9 cellular contexts compared by ENCODE assay signal in the genomic region with DNA sequence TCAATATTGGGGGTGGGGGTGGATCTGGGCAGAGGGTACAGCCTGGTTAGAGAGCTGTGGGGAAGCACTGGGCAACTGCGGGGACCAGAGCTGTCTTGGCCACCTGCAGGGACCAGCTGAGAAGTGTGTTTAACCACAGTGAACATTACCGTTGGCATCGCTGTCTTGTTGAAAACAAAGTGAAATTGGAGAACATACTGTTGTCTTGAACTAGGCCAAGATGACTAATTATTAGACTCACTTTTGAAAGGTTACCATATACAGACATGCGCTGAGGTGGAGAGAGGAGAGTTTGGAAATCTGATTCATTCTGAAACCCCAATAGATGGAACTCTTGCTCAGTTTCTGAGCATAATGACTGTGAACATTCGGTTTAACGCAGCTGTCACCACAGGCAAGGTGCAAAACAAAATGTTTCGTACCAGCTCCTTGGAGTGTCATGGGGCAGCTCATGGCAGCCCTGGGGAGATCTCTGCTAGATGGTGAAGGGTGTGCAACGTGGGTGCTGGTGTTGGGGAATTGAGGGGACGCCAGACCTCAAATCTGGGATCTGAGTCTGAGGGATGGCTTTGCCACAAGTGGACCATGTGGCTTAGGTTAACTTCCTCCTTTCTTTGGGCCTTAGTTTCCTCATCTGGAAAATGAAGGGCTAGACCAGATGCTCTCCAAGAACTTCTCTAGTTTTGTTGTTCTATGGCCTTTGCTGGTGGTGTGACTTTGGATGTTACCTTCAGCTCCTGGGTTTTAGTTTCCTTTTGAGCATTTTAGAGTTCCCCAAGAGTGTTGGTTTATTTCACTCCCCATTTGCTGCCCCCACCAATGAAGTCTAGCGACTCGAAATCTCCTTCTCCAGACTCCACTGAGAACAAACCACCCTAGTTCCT. TPM values are rescaled to one million over a fixed set of nuclear protein-coding genes. Genes with fewer than 3 reads are reported as not detected.
DNase-seq lines count a peak whose midpoint lies in the region; ATAC-seq and TF ChIP-seq lines count a peak whose summit lies in the region.
"Had no signal": no experiment of that assay in that cellular context is flagged by ENCODE, and none has a peak within 500 bp of the region (broad histone marks: within the 10 kb centered on the region; RNA-seq: fewer than 3 reads in every experiment).

No MANE protein-coding gene starts in this region.

- TF ChIP-seq RAD21 in SK-N-SH (IDR thresholded peaks at IDR 0.05; ENCODE audit: low read length), result no peak

- TF ChIP-seq CTCF in AG09309 (IDR thresholded peaks at IDR 0.05; ENCODE audit: control insufficient read depth, insufficient read depth, low read depth, low read length, missing control alignments) (no peak), SK-N-SH (IDR thresholded peaks at IDR 0.05) (no peak), epithelial cell of proximal tubule (conservative IDR thresholded peaks at IDR 0.05; ENCODE audit: low read depth, low read length) (peak; percentile 5)

- TF ChIP-seq EP300 in SK-N-SH (IDR thresholded peaks at IDR 0.05; ENCODE audit: borderline replicate concordance in 1 of 2, low read depth in 1 of 2, low read length in 1 of 2), result peak in 1 of 2 experiments; percentile 25; a peak in 1 of 4 replicates

- POLR2A ChIA-PET in SK-N-SH (lab: Yijun Ruan, JAX), result no interaction called here

- H3K9ac ChIP-seq in SK-N-SH (no peak overlapping the region), stomach smooth muscle (ENCODE audit: low read length in 2 of 2) (peak overlapping the region in 1 of 2 donors; percentile 36)

- ATAC-seq in GM19023 (IDR thresholded peaks at IDR 0.05; ENCODE audit: unreplicated experiment), result peak; percentile 75
- peak; percentile 68 for ATAC-seq in HG03097 (IDR thresholded peaks at IDR 0.05; ENCODE audit: low FRiP score, unreplicated experiment)
- ATAC-seq: HCT116 had no signal

- H3K4me2 ChIP-seq in SK-N-SH, result no peak overlapping the region

- no peak overlapping the region for H2AFZ ChIP-seq in SK-N-SH (ENCODE audit: low read depth)

- H3F3A ChIP-seq in SK-N-SH (replicated peaks; ENCODE audit: insufficient read depth), result peaks cover 6% of the 10 kb centered on the region

- H3K79me2 ChIP-seq in SK-N-SH (ENCODE audit: insufficient read depth), result no peaks in the 10 kb centered on the region

- 72% methylated on average over 11 of the region's 11 CpGs for WGBS in SK-N-SH (ENCODE audit: low lambda C conversion rate)

- H4K20me1 ChIP-seq in SK-N-SH (ENCODE audit: insufficient read depth), result no peaks in the 10 kb centered on the region

- DNase-seq in AG09309 (ENCODE audit: low read depth) (peak; percentile 62), SK-N-SH (no peak), epithelial cell of proximal tubule (ENCODE audit: low read depth) (peak; percentile 63), substantia nigra (lab: John Stamatoyannopoulos, UW) (no peak), COLO668 (lab: John Stamatoyannopoulos, UW; ENCODE audit: unreplicated experiment) (no peak)

- H3K9me3 ChIP-seq in SK-N-SH, result no peaks in the 10 kb centered on the region
- H3K9me3 ChIP-seq in stomach smooth muscle (ENCODE audit: control insufficient read depth in 2 of 2, low read length in 2 of 2), result no peaks in the 10 kb centered on the region

- CTCF ChIA-PET in SK-N-SH (lab: Yijun Ruan, JAX), result interaction anchor here (0.8 to 9.9 kb wide), 15 partner anchors 11 to 343 kb away, joined by 3 to 134 read pairs (median 7); no protein-coding TSS in a partner anchor

- H3K27me3 ChIP-seq in SK-N-SH (ENCODE audit: insufficient read depth) (no peaks in the 10 kb centered on the region), stomach smooth muscle (ENCODE audit: control insufficient read depth in 1 of 2, insufficient read depth in 2 of 2, low read length in 2 of 2) (peaks cover 2 to 3% of the 10 kb centered on the region in 2 donors)

- H3K9me2 ChIP-seq in SK-N-SH, result no peaks in the 10 kb centered on the region

- no peak overlapping the region for H3K4me3 ChIP-seq in AG09309 (ENCODE audit: control insufficient read depth, low read depth, low read length)
- H3K4me3 ChIP-seq in SK-N-SH (ENCODE audit: low read depth in 2 of 2, low read length in 1 of 2), result no peak overlapping the region
- no peak overlapping the region for H3K4me3 ChIP-seq in epithelial cell of proximal tubule (ENCODE audit: low read depth, low read length)
- no peak overlapping the region for H3K4me3 ChIP-seq in stomach smooth muscle (ENCODE audit: low read length in 2 of 2)

- H3K36me3 ChIP-seq in SK-N-SH (replicated peaks in 1 of 2; ENCODE audit: control insufficient read depth in 1 of 2, insufficient read depth in 2 of 2, low read length in 1 of 2) (no peaks in the 10 kb centered on the region), stomach smooth muscle (ENCODE audit: control insufficient read depth in 2 of 2, insufficient read depth in 2 of 2, low read length in 2 of 2) (no peaks in the 10 kb centered on the region)

- H3K27ac ChIP-seq in SK-N-SH (ENCODE audit: low read depth in 2 of 2, low read length in 1 of 2), result no peak overlapping the region
- peak overlapping the region; percentile 67 for H3K27ac ChIP-seq in stomach smooth muscle (ENCODE audit: low read length)
- no peak overlapping the region for H3K27ac ChIP-seq in substantia nigra (ENCODE audit: low read depth, low read length, poor library complexity, severe bottlenecking)

- H3K4me1 ChIP-seq in SK-N-SH (ENCODE audit: control insufficient read depth in 1 of 2, insufficient read depth in 2 of 2, low read depth in 1 of 2, low read length in 1 of 2), result peaks cover 0 to 6% of the 10 kb centered on the region in 2 experiments; a peak in 1 of 4 replicates
- peaks cover 11% of the 10 kb centered on the region for H3K4me1 ChIP-seq in stomach smooth muscle (ENCODE audit: control insufficient read depth, insufficient read depth, low read length)

TF ChIP-seq in SK-N-SH, 30 proteins besides CTCF, POLR2A, EP300 and RAD21:
- TF ChIP-seq GATA2 (CRISPR knock-in tag; IDR thresholded peaks at IDR 0.05), result no peak
- TF ChIP-seq PBX3 (IDR thresholded peaks at IDR 0.05), result peak; percentile 46
- peak; percentile 74 for TF ChIP-seq TCF12 (IDR thresholded peaks at IDR 0.05)
- TF ChIP-seq NRF1 (IDR thresholded peaks at IDR 0.05; ENCODE audit: low read depth, low read length), result no peak
- TF ChIP-seq RXRA (IDR thresholded peaks at IDR 0.05; ENCODE audit: borderline replicate concordance, low read depth), result peak; percentile 54; the same call in 1 of the 2 replicates
- TF ChIP-seq FOSL2 (IDR thresholded peaks at IDR 0.05; ENCODE audit: borderline replicate concordance, low read depth), result no peak
- TF ChIP-seq NFIC (IDR thresholded peaks at IDR 0.05; ENCODE audit: borderline replicate concordance), result peak; percentile 50
- TF ChIP-seq POLR2AphosphoS5 (IDR thresholded peaks at IDR 0.05; ENCODE audit: low read depth, low read length), result peak; percentile 26; the same call in 1 of the 2 replicates
- TF ChIP-seq USF1 (IDR thresholded peaks at IDR 0.05; ENCODE audit: borderline replicate concordance, low read depth), result no peak
- no peak for TF ChIP-seq RCOR1 (IDR thresholded peaks at IDR 0.05; ENCODE audit: low read length)

RNA-seq across cellular contexts. Expression of gene GTSF1L, which starts 24.6 kb away (rescaled TPM):
- polyA plus RNA-seq in SK-N-SH (2012; rRNA removed), result not detected in 2 replicates
- polyA plus RNA-seq in SK-N-SH (2012; cell fraction: cytosol; rRNA removed), result not detected in 2 replicates
- polyA plus RNA-seq in SK-N-SH (2012; cell fraction: nucleus; rRNA removed), result not detected in 2 replicates
- not detected in 2 replicates for total RNA-seq in epithelial cell of proximal tubule

Comparison
In these comparisons a context has a peak if more than half of its experiments do, and no peak if none do; other contexts are left out.
1. DNase-seq: peak in AG09309 (single experiment) and epithelial cell of proximal tubule (single experiment); none in SK-N-SH (single experiment), substantia nigra (0 of 49) and COLO668 (single experiment).